In the genomic region with DNA sequence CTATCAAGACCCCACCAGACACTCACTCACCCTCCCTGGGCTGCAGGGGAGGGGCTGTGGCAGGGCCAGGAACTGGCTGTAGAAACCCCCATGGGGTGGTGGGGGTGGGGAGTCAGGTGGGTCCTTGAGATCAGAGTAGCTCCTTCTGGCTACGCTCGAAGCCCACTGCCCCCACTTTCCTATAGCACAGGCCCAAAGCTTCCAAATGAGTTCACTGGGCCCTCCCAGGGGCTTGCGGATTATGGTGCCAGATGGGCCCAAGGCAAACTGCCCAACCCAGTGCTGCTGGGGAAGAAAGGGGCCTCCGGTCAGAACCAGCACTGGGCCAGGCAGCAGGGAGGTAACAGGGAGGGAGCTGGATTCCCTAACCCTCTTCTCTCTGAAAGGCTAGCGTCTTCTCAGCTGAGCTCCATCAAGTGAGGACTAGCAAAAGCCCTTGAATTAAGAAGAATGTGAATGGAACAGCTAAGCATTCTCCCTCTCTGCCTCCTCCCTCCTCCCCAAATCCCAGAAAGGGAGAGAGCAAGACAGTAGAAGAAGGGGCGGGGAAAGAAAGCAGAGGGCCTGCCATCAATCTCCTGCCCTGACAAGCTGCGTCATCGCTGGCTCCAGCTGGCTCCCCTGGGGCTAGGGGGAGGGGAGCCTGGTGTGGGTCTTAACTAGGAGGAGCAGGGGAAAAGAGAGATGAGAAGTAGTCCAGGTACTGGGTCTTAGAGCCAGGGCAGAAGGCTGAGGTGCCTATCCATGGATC, we compare ENCODE assay signal across 9 cellular contexts. TPM values are rescaled to one million over a fixed set of nuclear protein-coding genes. Genes with fewer than 3 reads are reported as not detected.
DNase-seq lines count a peak whose midpoint lies in the region; ATAC-seq and TF ChIP-seq lines count a peak whose summit lies in the region.
"Had no signal": no experiment of that assay in that cellular context is flagged by ENCODE, and none has a peak within 500 bp of the region (broad histone marks: within the 10 kb centered on the region; RNA-seq: fewer than 3 reads in every experiment).

No MANE protein-coding gene starts in this region.

- ATAC-seq in esophagus mucosa (peak; percentile 43), GM18868 (IDR thresholded peaks at IDR 0.05; ENCODE audit: unreplicated experiment) (no peak), GM18511 (IDR thresholded peaks at IDR 0.05; ENCODE audit: unreplicated experiment) (no peak)

- TF ChIP-seq EP300 in stomach (IDR thresholded peaks at IDR 0.05) = no peak

- DNase-seq in HAP-1 (ENCODE audit: low spot score in 2 of 2) (peak; percentile 37 to 75), NCI-H446 treated with DMSO at 0.1 percent for 48 hours (lab: John Stamatoyannopoulos, UW) (peak; percentile 66), posterior vena cava (ENCODE audit: low spot score) (peak; percentile 84), T-helper 9 cell (no peak), stomach (no peak)

- no peaks in the 10 kb centered on the region; the same call in 1 of the 2 replicates for H3K4me1 ChIP-seq in HAP-1
- H3K4me1 ChIP-seq in stomach = no peaks in the 10 kb centered on the region

- no peak for TF ChIP-seq POLR2A in stomach (IDR thresholded peaks at IDR 0.05)

- intact Hi-C loops in posterior vena cava (cut with DNase I) = no loop called here
- intact Hi-C loops in stomach (cut with DNase I; ENCODE audit: low total_unique reads) = no loop called here

- peak overlapping the region in 1 of 5 donors; percentile 56 for H3K27ac ChIP-seq in stomach

- TF ChIP-seq CTCF in stomach (IDR thresholded peaks at IDR 0.05) = no peak

- H3K9me3 ChIP-seq in HAP-1 = no peaks in the 10 kb centered on the region
- no peaks in the 10 kb centered on the region for H3K9me3 ChIP-seq in stomach

- in situ Hi-C loops in HAP-1 (cut with MboI; ENCODE audit: low sequenced_read_pairs) = no loop called here

- no peaks in the 10 kb centered on the region for H3K27me3 ChIP-seq in HAP-1 (ENCODE audit: low read depth)
- peaks cover 0 to 26% (median 0%) of the 10 kb centered on the region in 3 donors for H3K27me3 ChIP-seq in stomach

- WGBS in stomach, 5 donors = 42 to 67% (median 56%) methylated on average over 6 to 8 of the region's 8 CpGs

- H3K36me3 ChIP-seq in HAP-1 (replicated peaks) = no peaks in the 10 kb centered on the region
- no peaks in the 10 kb centered on the region for H3K36me3 ChIP-seq in stomach

- no peak overlapping the region for H3K4me3 ChIP-seq in HAP-1
- H3K4me3 ChIP-seq in stomach = no peak overlapping the region

RNA-seq across cellular contexts. Expression of a gene that starts 34.7 kb away (rescaled TPM):
- total RNA-seq in esophagus mucosa (0.04 TPM), posterior vena cava (1 to 10 TPM; 1.0 to 1.8 TPM), stomach (under 1 TPM in 1 of 5 donors, not detected in 4; 0.73 TPM)
- polyA plus RNA-seq in stomach = under 1 TPM in 2 of 3 donors, not detected in 1; 0.05 to 0.06 TPM
- total RNA-seq: activated CD8-positive, alpha-beta memory T cell treated with anti-CD3 and anti-CD28 coated beads for 36 hours had no signal

Comparison
In these comparisons a context has a peak if more than half of its experiments do, and no peak if none do; other contexts are left out.
1. DNase-seq: peak in HAP-1 (2 of 2), NCI-H446 treated with DMSO at 0.1 percent for 48 hours (single experiment) and posterior vena cava (single experiment); none in T-helper 9 cell (single experiment) and stomach (single experiment).